In the genomic region with DNA sequence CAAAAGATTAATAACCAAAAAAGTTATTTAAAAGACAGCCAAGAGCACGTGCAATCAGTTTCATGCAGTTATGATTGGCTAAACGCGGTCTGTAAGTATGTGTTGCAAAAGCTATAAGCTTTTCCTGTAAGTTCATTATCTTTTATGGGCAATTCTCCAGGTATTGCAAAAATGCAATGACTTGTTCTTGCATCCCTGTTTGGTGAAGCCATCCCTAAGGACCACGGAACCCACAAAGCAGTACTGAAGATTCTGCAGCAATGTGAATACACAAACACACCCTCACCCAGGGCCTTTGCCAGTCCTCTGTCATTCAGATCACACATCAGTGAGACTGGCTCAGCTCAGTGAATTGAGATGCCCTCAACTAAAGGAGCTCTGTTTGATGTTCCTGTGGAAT, we compare ENCODE assay signal across 1 cellular context.
TF ChIP-seq lines count a peak whose summit lies in the region.

No MANE protein-coding gene starts in this region.

TF ChIP-seq in IMR-90, 13 proteins besides CTCF, POLR2A, EP300 and RAD21:
- TF ChIP-seq RCOR1 (IDR thresholded peaks at IDR 0.05; ENCODE audit: insufficient replicate concordance, low read length): no peak
- peak; percentile 50; the same call in 1 of the 2 replicates for TF ChIP-seq CEBPB (IDR thresholded peaks at IDR 0.05; ENCODE audit: low read depth, low read length)
- peak; percentile 53; the same call in 1 of the 2 replicates for TF ChIP-seq BHLHE40 (IDR thresholded peaks at IDR 0.05; ENCODE audit: low read depth, low read length)
